ENCODE assay signal across 1 cellular context in the genomic region with DNA sequence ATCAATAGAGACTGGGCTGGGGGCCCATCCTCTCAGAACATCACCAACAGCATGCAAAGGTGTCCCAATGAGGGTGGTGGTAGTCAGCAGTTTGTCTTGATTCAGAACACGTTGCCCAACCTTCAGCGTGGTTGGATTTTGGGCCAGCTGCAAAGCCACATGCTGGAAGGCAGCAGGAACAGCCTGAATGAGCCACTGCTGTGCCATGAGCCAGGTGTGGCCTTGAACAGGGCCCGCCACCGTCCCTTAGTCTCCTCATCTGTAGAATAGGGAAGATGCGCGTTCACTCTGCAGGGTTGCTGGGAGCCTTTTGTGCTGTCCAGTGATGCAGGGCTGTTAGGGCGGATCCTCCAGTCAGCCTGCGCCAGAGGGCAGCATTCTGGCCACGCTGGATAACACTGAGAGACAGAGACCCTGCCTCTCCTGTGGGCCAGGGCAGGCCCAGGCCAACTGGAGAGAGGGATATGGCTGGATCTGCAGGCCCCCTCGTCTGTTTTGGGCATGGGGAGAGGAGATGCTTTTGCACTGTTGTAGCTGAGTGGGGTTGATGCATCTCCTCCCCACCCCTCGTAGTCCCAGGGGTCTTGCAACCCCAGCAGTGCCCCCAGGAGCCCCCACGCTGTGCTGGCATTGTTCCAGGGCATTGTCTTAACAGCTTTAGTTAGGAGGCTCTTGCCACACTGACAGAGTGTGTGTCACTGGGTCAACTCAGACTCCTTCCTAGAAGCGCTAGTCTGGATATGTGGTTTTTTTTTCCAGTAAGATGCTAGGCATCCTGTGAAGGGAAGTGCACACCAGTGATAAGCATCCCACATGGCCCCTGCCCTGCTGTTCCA.
TF ChIP-seq lines count a peak whose summit lies in the region.

No MANE protein-coding gene starts in this region.

TF ChIP-seq in HEK293T, 16 proteins besides CTCF, POLR2A, EP300 and RAD21:
- TF ChIP-seq L3MBTL2 (conservative IDR thresholded peaks at IDR 0.05) (no peak), FOXA1 (IDR thresholded peaks at IDR 0.05) (no peak), NFRKB (IDR thresholded peaks at IDR 0.05) (no peak), ZNF384 (IDR thresholded peaks at IDR 0.05) (no peak), SP1 (IDR thresholded peaks at IDR 0.05) (no peak), ARNT (IDR thresholded peaks at IDR 0.05) (no peak), FOXM1 (IDR thresholded peaks at IDR 0.05; ENCODE audit: borderline replicate concordance) (no peak), LEF1 (IDR thresholded peaks at IDR 0.05; ENCODE audit: borderline replicate concordance) (no peak), BHLHE40 (IDR thresholded peaks at IDR 0.05; ENCODE audit: borderline replicate concordance) (no peak), SUZ12 (IDR thresholded peaks at IDR 0.05) (no peak), CTBP1 (IDR thresholded peaks at IDR 0.05; ENCODE audit: borderline replicate concordance) (no peak), FOXK2 (IDR thresholded peaks at IDR 0.05) (no peak), TARDBP (IDR thresholded peaks at IDR 0.05) (no peak), HDGF (IDR thresholded peaks at IDR 0.05; ENCODE audit: borderline replicate concordance) (no peak), ELF4 (IDR thresholded peaks at IDR 0.05) (no peak)
- TF ChIP-seq, protein P1, sequence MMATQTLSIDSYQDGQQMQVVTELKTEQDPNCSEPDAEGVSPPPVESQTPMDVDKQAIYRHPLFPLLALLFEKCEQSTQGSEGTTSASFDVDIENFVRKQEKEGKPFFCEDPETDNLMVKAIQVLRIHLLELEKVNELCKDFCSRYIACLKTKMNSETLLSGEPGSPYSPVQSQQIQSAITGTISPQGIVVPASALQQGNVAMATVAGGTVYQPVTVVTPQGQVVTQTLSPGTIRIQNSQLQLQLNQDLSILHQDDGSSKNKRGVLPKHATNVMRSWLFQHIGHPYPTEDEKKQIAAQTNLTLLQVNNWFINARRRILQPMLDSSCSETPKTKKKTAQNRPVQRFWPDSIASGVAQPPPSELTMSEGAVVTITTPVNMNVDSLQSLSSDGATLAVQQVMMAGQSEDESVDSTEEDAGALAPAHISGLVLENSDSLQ (IDR thresholded peaks at IDR 0.05): no peak
